In the genomic region with DNA sequence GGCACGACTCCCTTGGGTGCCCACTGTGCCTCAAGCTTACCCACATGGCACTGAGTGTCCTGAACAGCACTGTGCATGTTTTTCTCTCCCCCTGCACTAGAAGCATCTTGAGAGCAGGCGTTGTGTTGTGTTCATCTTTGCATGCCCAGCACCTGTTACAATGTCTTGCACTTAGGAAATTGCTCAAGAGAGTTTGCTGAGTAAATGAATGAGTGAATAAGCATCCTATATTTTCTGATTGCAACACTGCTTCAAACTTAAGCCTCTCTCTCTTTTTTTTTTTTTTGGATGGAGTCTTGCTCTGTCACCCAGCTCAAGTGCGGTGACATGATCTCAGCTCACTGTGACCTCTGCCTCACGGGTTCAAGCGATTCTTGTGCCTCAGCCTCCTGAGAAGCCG, we compare ENCODE assay signal across 17 cellular contexts.
"Had no signal": no experiment of that assay in that cellular context is flagged by ENCODE, and none has a peak within 500 bp of the region (broad histone marks: within the 10 kb centered on the region; RNA-seq: fewer than 3 reads in every experiment).

No MANE protein-coding gene starts in this region.

- ATAC-seq: body of pancreas, upper lobe of right lung had no signal

- H3K27me3 ChIP-seq: body of pancreas, testis, upper lobe of right lung had no signal

- H3K4me3 ChIP-seq: body of pancreas, esophagus muscularis mucosa, left ventricle myocardium inferior, testis, upper lobe of right lung had no signal

- H3K27ac ChIP-seq: body of pancreas, esophagus muscularis mucosa, left ventricle myocardium inferior, testis, upper lobe of right lung had no signal

- H3K9me3 ChIP-seq: body of pancreas, esophagus muscularis mucosa, left ventricle myocardium inferior, testis, upper lobe of right lung had no signal

- FAIRE-seq: frontal cortex, kidney had no signal

- DNase-seq: activated CD4-positive, alpha-beta T cell treated with anti-CD3 and anti-CD28 coated beads, Interleukin-2, amount 50 U/mL, for 4 hours; activated CD4-positive, CD25-positive, alpha-beta regulatory T cell treated with anti-CD3 and anti-CD28 coated beads, Interleukin-2, amount 50 U/mL, for 72 hours; activated naive CD4-positive, alpha-beta T cell treated with anti-CD3 and anti-CD28 coated beads, Interleukin-2, amount 50 U/mL, for 16 hours; activated T-cell treated with anti-CD3 and anti-CD28 coated beads, Interleukin-2, amount 50 U/mL, for 1 hour; amniotic stem cell; body of pancreas; cerebellar nuclear complex; dermis blood vessel endothelial cell; endodermal cell; kidney; left ventricle myocardium inferior; mesendoderm; stimulated activated CD4-positive, alpha-beta T cell treated with anti-CD3 and anti-CD28 coated beads, Interleukin-4, amount 100 ng/mL, for 24 hours; testis; upper lobe of right lung had no signal

- H3K36me3 ChIP-seq: upper lobe of right lung had no signal

- H3K4me1 ChIP-seq: body of pancreas had no signal
